Comparison of ENCODE assay signal across 9 cellular contexts in genomic region chr16:29729116-29729521, GRCh38. TPM values are rescaled to one million over a fixed set of nuclear protein-coding genes. Genes with fewer than 3 reads are reported as not detected.
DNase-seq lines count a peak whose midpoint lies in the region; ATAC-seq and TF ChIP-seq lines count a peak whose summit lies in the region.
"Had no signal": no experiment of that assay in that cellular context is flagged by ENCODE, and none has a peak within 500 bp of the region (broad histone marks: within the 10 kb centered on the region; RNA-seq: fewer than 3 reads in every experiment).

No MANE protein-coding gene starts in this region.

- no peaks in the 10 kb centered on the region for H3K9me3 Mint-ChIP-seq in nephron progenitor cell
- H3K9me3 Mint-ChIP-seq in activated T-cell treated with anti-CD3 and anti-CD28 coated beads, Interleukin-2, amount 50 U/mL, for 24 hours = peaks cover 5% of the 10 kb centered on the region
- peaks cover 0 to 3% (median 0%) of the 10 kb centered on the region in 3 donors for H3K9me3 Mint-ChIP-seq in T-cell
- H3K9me3 Mint-ChIP-seq: stimulated activated naive CD8-positive, alpha-beta T cell treated with anti-CD3 and anti-CD28 coated beads, Interleukin-15, Interleukin-2, amounts not matched to agents 100 ng/mL and 50 ng/mL, for 24 hours had no signal

- H3K27ac Mint-ChIP-seq in nephron progenitor cell = peak overlapping the region; percentile 32
- H3K27ac Mint-ChIP-seq in activated T-cell treated with anti-CD3 and anti-CD28 coated beads, Interleukin-2, amount 50 U/mL, for 24 hours = no peak overlapping the region
- no peak overlapping the region for H3K27ac Mint-ChIP-seq in T-cell

- no peaks in the 10 kb centered on the region for H3K36me3 Mint-ChIP-seq in nephron progenitor cell (ENCODE audit: low read depth)
- peaks cover 3% of the 10 kb centered on the region for H3K36me3 Mint-ChIP-seq in activated T-cell treated with anti-CD3 and anti-CD28 coated beads, Interleukin-2, amount 50 U/mL, for 24 hours (ENCODE audit: low read depth)
- peaks cover 3% of the 10 kb centered on the region for H3K36me3 Mint-ChIP-seq in T-cell

- DNase-seq in A673 (ENCODE audit: low spot score) (peak; percentile 75), NCI-H526 treated with DMSO at 0.1 percent for 48 hours (lab: John Stamatoyannopoulos, UW) (peak; percentile 43), dermis microvascular lymphatic vessel endothelial cell (ENCODE audit: low read depth in 2 of 2) (peak; percentile 27 to 51), nephron progenitor cell (peak; percentile 21), T-cell (no peak)
- DNase-seq in activated T-cell treated with anti-CD3 and anti-CD28 coated beads, Interleukin-2, amount 50 U/mL, for 24 hours = no peak

- H3K27me3 ChIP-seq in A673 (replicated peaks; ENCODE audit: insufficient read depth, low read depth, low read length, poor library complexity) = no peaks in the 10 kb centered on the region

- H3K4me3 Mint-ChIP-seq in nephron progenitor cell = no peak overlapping the region
- no peak overlapping the region for H3K4me3 Mint-ChIP-seq in activated T-cell treated with anti-CD3 and anti-CD28 coated beads, Interleukin-2, amount 50 U/mL, for 24 hours
- H3K4me3 Mint-ChIP-seq in T-cell = no peak overlapping the region
- H3K4me3 Mint-ChIP-seq: stimulated activated naive CD8-positive, alpha-beta T cell treated with anti-CD3 and anti-CD28 coated beads, Interleukin-15, Interleukin-2, amounts not matched to agents 100 ng/mL and 50 ng/mL, for 24 hours had no signal

- ATAC-seq in T-cell (replicated peaks in 1 of 4) (no peak), HG03571 (IDR thresholded peaks at IDR 0.05; ENCODE audit: unreplicated experiment) (no peak)

- no peak overlapping the region for H3K4me3 ChIP-seq in A673 (ENCODE audit: low read depth, low read length, poor library complexity, severe bottlenecking)

- BruUV-seq in A673 (replicated peaks; lab: Mats Ljungman, UMichigan) = no TSS peak

- POLR2A ChIA-PET in A673 (lab: Charles Lee; ENCODE audit: low non-redundant PET) = no interaction called here
- POLR2A ChIA-PET in T-cell (lab: Charles Lee) = no interaction called here

- H3K27ac ChIP-seq in A673 (ENCODE audit: low read depth, low read length, poor library complexity, severe bottlenecking) = no peak overlapping the region

- intact Hi-C loops in A673 (cut with micrococcal nuclease; ENCODE audit: unreplicated experiment) = no loop called here

- H3K27me3 Mint-ChIP-seq in nephron progenitor cell (ENCODE audit: low read depth, poor library complexity) = peaks cover 2% of the 10 kb centered on the region
- no peaks in the 10 kb centered on the region for H3K27me3 Mint-ChIP-seq in activated T-cell treated with anti-CD3 and anti-CD28 coated beads, Interleukin-2, amount 50 U/mL, for 24 hours
- no peaks in the 10 kb centered on the region for H3K27me3 Mint-ChIP-seq in T-cell
- H3K27me3 Mint-ChIP-seq: stimulated activated naive CD8-positive, alpha-beta T cell treated with anti-CD3 and anti-CD28 coated beads, Interleukin-15, Interleukin-2, amounts not matched to agents 100 ng/mL and 50 ng/mL, for 24 hours had no signal

- H3K4me1 Mint-ChIP-seq in nephron progenitor cell = peaks cover 26% of the 10 kb centered on the region
- H3K4me1 Mint-ChIP-seq in activated T-cell treated with anti-CD3 and anti-CD28 coated beads, Interleukin-2, amount 50 U/mL, for 24 hours (ENCODE audit: low read depth) = peaks cover 38% of the 10 kb centered on the region
- peaks cover 25 to 39% (median 34%) of the 10 kb centered on the region in 3 donors for H3K4me1 Mint-ChIP-seq in T-cell

- no peaks in the 10 kb centered on the region for H3K36me3 ChIP-seq in A673 (ENCODE audit: insufficient read depth, low read length, poor library complexity, severe bottlenecking)

- H3K4me1 ChIP-seq in A673 (ENCODE audit: insufficient read depth, low read length, poor library complexity, severe bottlenecking) = no peaks in the 10 kb centered on the region

- CTCF ChIA-PET in A673 (lab: Charles Lee) (interaction anchor here (0.5 to 1.2 kb wide), 3 partner anchors 21 to 82 kb away, joined by 4 to 6 read pairs (median 4); no protein-coding TSS in a partner anchor), T-cell (lab: Charles Lee) (interaction anchor here in 1 of 2 donors (0.9 to 1.7 kb wide), 4 partner anchors 10 to 56 kb away, joined by 3 to 10 read pairs (median 4); no protein-coding TSS in a partner anchor)

- no peaks in the 10 kb centered on the region for H3K9me3 ChIP-seq in A673 (ENCODE audit: low read depth, low read length, poor library complexity, severe bottlenecking)

- TF ChIP-seq CTCF in A673 (conservative IDR thresholded peaks at IDR 0.05; ENCODE audit: low read depth, low read length) (peak; percentile 76), GM12872 (IDR thresholded peaks at IDR 0.05; ENCODE audit: insufficient read depth, low read depth, low read length) (peak; percentile 65), nephron progenitor cell (IDR thresholded peaks at IDR 0.05) (peak; percentile 58)

RNA-seq across cellular contexts. Expression of gene C16orf54, which starts 16.7 kb away (rescaled TPM):
- total RNA-seq in A673 (2021) (not detected in 2 replicates), dermis microvascular lymphatic vessel endothelial cell (not detected in 2 replicates), T-cell (100 to 1,000 TPM; 122 to 194 (median 142) TPM)

RNA-seq across cellular contexts. Expression of gene ZG16, which starts 48.9 kb away (rescaled TPM):
- total RNA-seq in A673 (2021) = not detected in 2 replicates
- total RNA-seq in dermis microvascular lymphatic vessel endothelial cell = not detected in 2 replicates
- total RNA-seq in T-cell = under 1 TPM in 2 of 5 donors, not detected in 3; 0.09 to 0.15 TPM

RNA-seq across cellular contexts. Expression of gene QPRT, which starts 50.1 kb away (rescaled TPM):
- total RNA-seq in A673 (2021) (31.1 and 48.3 TPM in 2 replicates), dermis microvascular lymphatic vessel endothelial cell (0.13 and 0.25 TPM in 2 replicates), T-cell (1 to 10 TPM; 1.4 to 2.5 (median 2.1) TPM)

Comparison
In these comparisons a context has a peak if more than half of its experiments do, and no peak if none do; other contexts are left out.
1. DNase-seq: peak in A673 (single experiment), NCI-H526 treated with DMSO at 0.1 percent for 48 hours (single experiment), dermis microvascular lymphatic vessel endothelial cell (2 of 2) and nephron progenitor cell (single experiment); none in activated T-cell treated with anti-CD3 and anti-CD28 coated beads, Interleukin-2, amount 50 U/mL, for 24 hours (single experiment) and T-cell (0 of 34).
2. RNA of gene C16orf54, which starts 16.7 kb away (total RNA-seq): 122 to 194 TPM in T-cell; not detected in A673 and not detected in dermis microvascular lymphatic vessel endothelial cell; every median in the first group is over 100 times any median in the second.
3. Peak in every context shown above with its lines, with median percentiles within 50 percentile points of each other: CTCF ChIP-seq.